ENCODE assay signal across 31 cellular contexts in genomic region chr1:63937623-63938022, GRCh38.
DNase-seq lines count a peak whose midpoint lies in the region; ATAC-seq, FAIRE-seq and TF ChIP-seq lines count a peak whose summit lies in the region.
"Had no signal": no experiment of that assay in that cellular context is flagged by ENCODE, and none has a peak within 500 bp of the region (broad histone marks: within the 10 kb centered on the region; RNA-seq: fewer than 3 reads in every experiment).

No MANE protein-coding gene starts in this region.

- peak overlapping the region; percentile 4 to 36 for H3K27ac ChIP-seq in ascending aorta
- H3K27ac ChIP-seq in stomach = peak overlapping the region in 1 of 5 donors; percentile 57
- H3K27ac ChIP-seq: C4-2B, esophagus muscularis mucosa, gastroesophageal sphincter, RWPE1, SK-N-MC had no signal

- no peaks in the 10 kb centered on the region for H3K9me3 Mint-ChIP-seq in stimulated activated naive B cell treated with anti-CD40 and anti-IgM and Interleukin-4, amounts not matched to agents 10 μg/mL and 1 μg/mL and 100 μg/mL, for 72 hours
- H3K9me3 Mint-ChIP-seq in activated CD4-positive, alpha-beta memory T cell treated with anti-CD3 and anti-CD28 coated beads, Interleukin-2, amount 10 ng/mL, durations not matched to agents 7 days and 5 days = no peaks in the 10 kb centered on the region
- H3K9me3 Mint-ChIP-seq: activated naive CD8-positive, alpha-beta T cell treated with anti-CD3 and anti-CD28 coated beads for 36 hours; dendritic cell treated with granulocyte-macrophage colony-stimulating factor and Interleukin-4, amounts not matched to agents 40 ng/mL and 50 ng/mL, for 4 days; stimulated activated naive CD8-positive, alpha-beta T cell treated with anti-CD3 and anti-CD28 coated beads, Interleukin-15, Interleukin-2, amounts not matched to agents 100 ng/mL and 50 ng/mL, for 24 hours had no signal

- no peak for TF ChIP-seq POLR2A in stomach (IDR thresholded peaks at IDR 0.05)

- TF ChIP-seq EP300 in stomach (IDR thresholded peaks at IDR 0.05) = no peak

- no peaks in the 10 kb centered on the region for H3K27me3 Mint-ChIP-seq in stimulated activated naive B cell treated with anti-CD40 and anti-IgM and Interleukin-4, amounts not matched to agents 10 μg/mL and 1 μg/mL and 100 μg/mL, for 72 hours
- H3K27me3 Mint-ChIP-seq in activated CD4-positive, alpha-beta memory T cell treated with anti-CD3 and anti-CD28 coated beads, Interleukin-2, amount 10 ng/mL, durations not matched to agents 7 days and 5 days = peaks cover 2% of the 10 kb centered on the region
- H3K27me3 Mint-ChIP-seq: activated naive CD8-positive, alpha-beta T cell treated with anti-CD3 and anti-CD28 coated beads for 36 hours; dendritic cell treated with granulocyte-macrophage colony-stimulating factor and Interleukin-4, amounts not matched to agents 40 ng/mL and 50 ng/mL, for 4 days; progenitor cell of endocrine pancreas had no signal

- no peak overlapping the region for H3K4me3 ChIP-seq in ascending aorta
- no peak overlapping the region for H3K4me3 ChIP-seq in stomach
- H3K4me3 ChIP-seq: esophagus muscularis mucosa, gastroesophageal sphincter, SK-N-MC had no signal

- WGBS in stomach, 5 donors = 8 to 51% (median 23%) methylated on average over 2 of the region's 2 CpGs

- no peaks in the 10 kb centered on the region for H3K36me3 ChIP-seq in ascending aorta
- H3K36me3 ChIP-seq in stomach = no peaks in the 10 kb centered on the region
- H3K36me3 ChIP-seq: esophagus muscularis mucosa, gastroesophageal sphincter had no signal

- no peaks in the 10 kb centered on the region for H3K9me3 ChIP-seq in ascending aorta
- H3K9me3 ChIP-seq in stomach = no peaks in the 10 kb centered on the region
- H3K9me3 ChIP-seq: esophagus muscularis mucosa, gastroesophageal sphincter had no signal

- TF ChIP-seq CTCF in ascending aorta (IDR thresholded peaks at IDR 0.05) (no peak), stomach (IDR thresholded peaks at IDR 0.05) (no peak)

- H3K4me1 ChIP-seq in ascending aorta = peaks cover 5 to 27% of the 10 kb centered on the region in 2 donors
- H3K4me1 ChIP-seq in stomach = peaks cover 0 to 17% (median 12%) of the 10 kb centered on the region in 4 donors
- H3K4me1 ChIP-seq: esophagus muscularis mucosa had no signal

- H3K27ac Mint-ChIP-seq in stimulated activated naive B cell treated with anti-CD40 and anti-IgM and Interleukin-4, amounts not matched to agents 10 μg/mL and 1 μg/mL and 100 μg/mL, for 72 hours = no peak overlapping the region
- no peak overlapping the region for H3K27ac Mint-ChIP-seq in activated CD4-positive, alpha-beta memory T cell treated with anti-CD3 and anti-CD28 coated beads, Interleukin-2, amount 10 ng/mL, durations not matched to agents 7 days and 5 days
- H3K27ac Mint-ChIP-seq: activated CD8-positive, alpha-beta T cell treated with anti-CD3 and anti-CD28 coated beads, Interleukin-2, amount 10 ng/mL, durations not matched to agents 7 days and 5 days; activated naive CD8-positive, alpha-beta T cell treated with anti-CD3 and anti-CD28 coated beads for 36 hours; dendritic cell treated with granulocyte-macrophage colony-stimulating factor and Interleukin-4, amounts not matched to agents 40 ng/mL and 50 ng/mL, for 4 days; stimulated activated naive CD8-positive, alpha-beta T cell treated with anti-CD3 and anti-CD28 coated beads, Interleukin-15, Interleukin-2, amounts not matched to agents 100 ng/mL and 50 ng/mL, for 24 hours had no signal

- peaks cover 4 to 22% of the 10 kb centered on the region in 2 donors for H3K4me1 Mint-ChIP-seq in stimulated activated naive B cell treated with anti-CD40 and anti-IgM and Interleukin-4, amounts not matched to agents 10 μg/mL and 1 μg/mL and 100 μg/mL, for 72 hours
- no peaks in the 10 kb centered on the region for H3K4me1 Mint-ChIP-seq in activated CD4-positive, alpha-beta memory T cell treated with anti-CD3 and anti-CD28 coated beads, Interleukin-2, amount 10 ng/mL, durations not matched to agents 7 days and 5 days

- CTCF ChIA-PET in activated CD4-positive, alpha-beta memory T cell treated with anti-CD3 and anti-CD28 coated beads, Interleukin-2, amount 10 ng/mL, durations not matched to agents 7 days and 5 days (lab: Charles Lee) = no interaction called here

- H3K36me3 Mint-ChIP-seq in stimulated activated naive B cell treated with anti-CD40 and anti-IgM and Interleukin-4, amounts not matched to agents 10 μg/mL and 1 μg/mL and 100 μg/mL, for 72 hours = no peaks in the 10 kb centered on the region
- H3K36me3 Mint-ChIP-seq in activated CD4-positive, alpha-beta memory T cell treated with anti-CD3 and anti-CD28 coated beads, Interleukin-2, amount 10 ng/mL, durations not matched to agents 7 days and 5 days (ENCODE audit: low read depth) = no peaks in the 10 kb centered on the region
- H3K36me3 Mint-ChIP-seq: activated naive CD8-positive, alpha-beta T cell treated with anti-CD3 and anti-CD28 coated beads for 36 hours had no signal

- DNase-seq in ascending aorta (ENCODE audit: low spot score in 2 of 2) (no peak), HTR-8/SVneo (ENCODE audit: insufficient read length, low spot score) (no peak), stomach (no peak), GM03348 (ENCODE audit: low spot score) (no peak)
- DNase-seq in stimulated activated naive B cell treated with anti-CD40 and anti-IgM and Interleukin-4, amounts not matched to agents 10 μg/mL and 1 μg/mL and 100 μg/mL, for 72 hours = no peak
- DNase-seq in activated CD4-positive, alpha-beta memory T cell treated with anti-CD3 and anti-CD28 coated beads, Interleukin-2, amount 10 ng/mL, durations not matched to agents 7 days and 5 days = no peak
- DNase-seq: activated CD4-positive, alpha-beta T cell treated with anti-CD3 and anti-CD28 coated beads for 1 hour; activated CD8-positive, alpha-beta T cell treated with anti-CD3 and anti-CD28 coated beads, Interleukin-2, amount 10 ng/mL, durations not matched to agents 7 days and 5 days; activated effector memory CD4-positive, alpha-beta T cell treated with anti-CD3 and anti-CD28 coated beads, Interleukin-2, amount 50 U/mL, for 16 hours; activated naive CD8-positive, alpha-beta T cell treated with anti-CD3 and anti-CD28 coated beads for 36 hours; activated T-cell treated with anti-CD3 and anti-CD28 coated beads for 4 hours; aorta; caudate nucleus; hippocampal formation; IMR-90; left colon; mammary epithelial cell; NCI-H1694; NCI-H510A had no signal

- H3K27me3 ChIP-seq in ascending aorta (no peaks in the 10 kb centered on the region), stomach (no peaks in the 10 kb centered on the region)
- H3K27me3 ChIP-seq: esophagus muscularis mucosa, gastroesophageal sphincter had no signal

- peak; percentile 44 for ATAC-seq in GM19452 (IDR thresholded peaks at IDR 0.05; ENCODE audit: unreplicated experiment)
- ATAC-seq in HG02981 (IDR thresholded peaks at IDR 0.05; ENCODE audit: unreplicated experiment) = peak; percentile 39
- ATAC-seq in stimulated activated naive B cell treated with anti-CD40 and anti-IgM and Interleukin-4, amounts not matched to agents 10 μg/mL and 1 μg/mL and 100 μg/mL, for 72 hours (replicated peaks) = peak; percentile 57 to 61
- ATAC-seq: activated CD8-positive, alpha-beta T cell treated with anti-CD3 and anti-CD28 coated beads, Interleukin-2, amount 10 ng/mL, durations not matched to agents 7 days and 5 days; gastroesophageal sphincter; left colon had no signal

- no peak overlapping the region for H3K4me3 Mint-ChIP-seq in stimulated activated naive B cell treated with anti-CD40 and anti-IgM and Interleukin-4, amounts not matched to agents 10 μg/mL and 1 μg/mL and 100 μg/mL, for 72 hours
- no peak overlapping the region for H3K4me3 Mint-ChIP-seq in activated CD4-positive, alpha-beta memory T cell treated with anti-CD3 and anti-CD28 coated beads, Interleukin-2, amount 10 ng/mL, durations not matched to agents 7 days and 5 days
- H3K4me3 Mint-ChIP-seq: activated CD8-positive, alpha-beta T cell treated with anti-CD3 and anti-CD28 coated beads, Interleukin-2, amount 10 ng/mL, durations not matched to agents 7 days and 5 days; activated naive CD8-positive, alpha-beta T cell treated with anti-CD3 and anti-CD28 coated beads for 36 hours; dendritic cell treated with granulocyte-macrophage colony-stimulating factor and Interleukin-4, amounts not matched to agents 40 ng/mL and 50 ng/mL, for 4 days; stimulated activated naive CD8-positive, alpha-beta T cell treated with anti-CD3 and anti-CD28 coated beads, Interleukin-15, Interleukin-2, amounts not matched to agents 100 ng/mL and 50 ng/mL, for 24 hours had no signal

- FAIRE-seq in HTR-8/SVneo (lab: Jason Lieb, UNC) = no peak
- FAIRE-seq: H1, TTC549 had no signal

- POLR2A ChIA-PET in activated CD4-positive, alpha-beta memory T cell treated with anti-CD3 and anti-CD28 coated beads, Interleukin-2, amount 10 ng/mL, durations not matched to agents 7 days and 5 days (lab: Charles Lee) = no interaction called here

- intact Hi-C loops in ascending aorta (cut with DNase I) (no loop called here), stomach (cut with DNase I; ENCODE audit: low total_unique reads) (no loop called here)
